In the genomic region with DNA sequence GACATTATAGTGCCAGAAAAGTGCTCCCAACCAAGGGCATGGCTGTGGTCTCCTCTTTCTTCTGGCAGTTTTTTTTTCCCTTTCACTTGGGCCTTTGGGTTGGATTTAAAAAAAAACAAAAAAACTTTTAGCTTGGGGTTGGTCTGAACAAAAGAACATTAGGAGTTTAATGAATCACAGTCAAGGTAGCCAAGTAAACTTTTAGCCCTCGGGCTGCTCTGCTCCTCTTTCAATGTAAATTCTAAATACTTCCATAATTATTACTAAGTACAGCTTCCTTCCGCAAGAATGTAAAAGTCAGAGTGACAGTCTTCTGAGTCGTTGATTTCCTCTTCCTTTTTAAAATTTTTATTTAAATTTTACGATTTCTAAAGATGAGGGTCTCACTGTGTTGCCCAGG, we compare ENCODE assay signal across 2 cellular contexts.
TF ChIP-seq lines count a peak whose summit lies in the region.

No MANE protein-coding gene starts in this region.

TF ChIP-seq in K562, 482 proteins besides CTCF, POLR2A, EP300 and RAD21:
- TF ChIP-seq, protein P1, sequence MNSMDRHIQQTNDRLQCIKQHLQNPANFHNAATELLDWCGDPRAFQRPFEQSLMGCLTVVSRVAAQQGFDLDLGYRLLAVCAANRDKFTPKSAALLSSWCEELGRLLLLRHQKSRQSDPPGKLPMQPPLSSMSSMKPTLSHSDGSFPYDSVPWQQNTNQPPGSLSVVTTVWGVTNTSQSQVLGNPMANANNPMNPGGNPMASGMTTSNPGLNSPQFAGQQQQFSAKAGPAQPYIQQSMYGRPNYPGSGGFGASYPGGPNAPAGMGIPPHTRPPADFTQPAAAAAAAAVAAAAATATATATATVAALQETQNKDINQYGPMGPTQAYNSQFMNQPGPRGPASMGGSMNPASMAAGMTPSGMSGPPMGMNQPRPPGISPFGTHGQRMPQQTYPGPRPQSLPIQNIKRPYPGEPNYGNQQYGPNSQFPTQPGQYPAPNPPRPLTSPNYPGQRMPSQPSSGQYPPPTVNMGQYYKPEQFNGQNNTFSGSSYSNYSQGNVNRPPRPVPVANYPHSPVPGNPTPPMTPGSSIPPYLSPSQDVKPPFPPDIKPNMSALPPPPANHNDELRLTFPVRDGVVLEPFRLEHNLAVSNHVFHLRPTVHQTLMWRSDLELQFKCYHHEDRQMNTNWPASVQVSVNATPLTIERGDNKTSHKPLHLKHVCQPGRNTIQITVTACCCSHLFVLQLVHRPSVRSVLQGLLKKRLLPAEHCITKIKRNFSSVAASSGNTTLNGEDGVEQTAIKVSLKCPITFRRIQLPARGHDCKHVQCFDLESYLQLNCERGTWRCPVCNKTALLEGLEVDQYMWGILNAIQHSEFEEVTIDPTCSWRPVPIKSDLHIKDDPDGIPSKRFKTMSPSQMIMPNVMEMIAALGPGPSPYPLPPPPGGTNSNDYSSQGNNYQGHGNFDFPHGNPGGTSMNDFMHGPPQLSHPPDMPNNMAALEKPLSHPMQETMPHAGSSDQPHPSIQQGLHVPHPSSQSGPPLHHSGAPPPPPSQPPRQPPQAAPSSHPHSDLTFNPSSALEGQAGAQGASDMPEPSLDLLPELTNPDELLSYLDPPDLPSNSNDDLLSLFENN (IDR thresholded peaks at IDR 0.05; ENCODE audit: low read depth in 2 of 2, low read length in 2 of 2) = no peak
- TF ChIP-seq RBM25 (IDR thresholded peaks at IDR 0.05; ENCODE audit: low read depth, low read length, severe bottlenecking) = peak; percentile 31
- TF ChIP-seq PHB (CRISPR knock-in tag; IDR thresholded peaks at IDR 0.05) = no peak

TF ChIP-seq in WTC11, 78 proteins besides CTCF, POLR2A, EP300 and RAD21 (continued from another document):
- no peak for TF ChIP-seq FOXP1 (CRISPR knock-in tag; IDR thresholded peaks at IDR 0.05; ENCODE audit: borderline replicate concordance)
- TF ChIP-seq GRHL2 (CRISPR knock-in tag; IDR thresholded peaks at IDR 0.05; ENCODE audit: insufficient replicate concordance, severe bottlenecking) = no peak
- TF ChIP-seq, protein P2, sequence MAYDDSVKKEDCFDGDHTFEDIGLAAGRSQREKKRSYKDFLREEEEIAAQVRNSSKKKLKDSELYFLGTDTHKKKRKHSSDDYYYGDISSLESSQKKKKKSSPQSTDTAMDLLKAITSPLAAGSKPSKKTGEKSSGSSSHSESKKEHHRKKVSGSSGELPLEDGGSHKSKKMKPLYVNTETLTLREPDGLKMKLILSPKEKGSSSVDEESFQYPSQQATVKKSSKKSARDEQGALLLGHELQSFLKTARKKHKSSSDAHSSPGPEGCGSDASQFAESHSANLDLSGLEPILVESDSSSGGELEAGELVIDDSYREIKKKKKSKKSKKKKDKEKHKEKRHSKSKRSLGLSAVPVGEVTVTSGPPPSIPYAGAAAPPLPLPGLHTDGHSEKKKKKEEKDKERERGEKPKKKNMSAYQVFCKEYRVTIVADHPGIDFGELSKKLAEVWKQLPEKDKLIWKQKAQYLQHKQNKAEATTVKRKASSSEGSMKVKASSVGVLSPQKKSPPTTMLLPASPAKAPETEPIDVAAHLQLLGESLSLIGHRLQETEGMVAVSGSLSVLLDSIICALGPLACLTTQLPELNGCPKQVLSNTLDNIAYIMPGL (CRISPR knock-in tag; IDR thresholded peaks at IDR 0.05) = no peak
- TF ChIP-seq, protein P3, sequence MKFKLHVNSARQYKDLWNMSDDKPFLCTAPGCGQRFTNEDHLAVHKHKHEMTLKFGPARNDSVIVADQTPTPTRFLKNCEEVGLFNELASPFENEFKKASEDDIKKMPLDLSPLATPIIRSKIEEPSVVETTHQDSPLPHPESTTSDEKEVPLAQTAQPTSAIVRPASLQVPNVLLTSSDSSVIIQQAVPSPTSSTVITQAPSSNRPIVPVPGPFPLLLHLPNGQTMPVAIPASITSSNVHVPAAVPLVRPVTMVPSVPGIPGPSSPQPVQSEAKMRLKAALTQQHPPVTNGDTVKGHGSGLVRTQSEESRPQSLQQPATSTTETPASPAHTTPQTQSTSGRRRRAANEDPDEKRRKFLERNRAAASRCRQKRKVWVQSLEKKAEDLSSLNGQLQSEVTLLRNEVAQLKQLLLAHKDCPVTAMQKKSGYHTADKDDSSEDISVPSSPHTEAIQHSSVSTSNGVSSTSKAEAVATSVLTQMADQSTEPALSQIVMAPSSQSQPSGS (CRISPR knock-in tag; IDR thresholded peaks at IDR 0.05; ENCODE audit: borderline replicate concordance, low read depth) = no peak
- TF ChIP-seq, protein P4, sequence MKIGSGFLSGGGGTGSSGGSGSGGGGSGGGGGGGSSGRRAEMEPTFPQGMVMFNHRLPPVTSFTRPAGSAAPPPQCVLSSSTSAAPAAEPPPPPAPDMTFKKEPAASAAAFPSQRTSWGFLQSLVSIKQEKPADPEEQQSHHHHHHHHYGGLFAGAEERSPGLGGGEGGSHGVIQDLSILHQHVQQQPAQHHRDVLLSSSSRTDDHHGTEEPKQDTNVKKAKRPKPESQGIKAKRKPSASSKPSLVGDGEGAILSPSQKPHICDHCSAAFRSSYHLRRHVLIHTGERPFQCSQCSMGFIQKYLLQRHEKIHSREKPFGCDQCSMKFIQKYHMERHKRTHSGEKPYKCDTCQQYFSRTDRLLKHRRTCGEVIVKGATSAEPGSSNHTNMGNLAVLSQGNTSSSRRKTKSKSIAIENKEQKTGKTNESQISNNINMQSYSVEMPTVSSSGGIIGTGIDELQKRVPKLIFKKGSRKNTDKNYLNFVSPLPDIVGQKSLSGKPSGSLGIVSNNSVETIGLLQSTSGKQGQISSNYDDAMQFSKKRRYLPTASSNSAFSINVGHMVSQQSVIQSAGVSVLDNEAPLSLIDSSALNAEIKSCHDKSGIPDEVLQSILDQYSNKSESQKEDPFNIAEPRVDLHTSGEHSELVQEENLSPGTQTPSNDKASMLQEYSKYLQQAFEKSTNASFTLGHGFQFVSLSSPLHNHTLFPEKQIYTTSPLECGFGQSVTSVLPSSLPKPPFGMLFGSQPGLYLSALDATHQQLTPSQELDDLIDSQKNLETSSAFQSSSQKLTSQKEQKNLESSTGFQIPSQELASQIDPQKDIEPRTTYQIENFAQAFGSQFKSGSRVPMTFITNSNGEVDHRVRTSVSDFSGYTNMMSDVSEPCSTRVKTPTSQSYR (CRISPR knock-in tag; IDR thresholded peaks at IDR 0.05) = no peak
- no peak for TF ChIP-seq SP1 (CRISPR knock-in tag; conservative IDR thresholded peaks at IDR 0.05)
- no peak for TF ChIP-seq SMAD3 (CRISPR knock-in tag; IDR thresholded peaks at IDR 0.05; ENCODE audit: borderline replicate concordance)
- TF ChIP-seq JAZF1 (CRISPR knock-in tag; IDR thresholded peaks at IDR 0.05) = no peak
- no peak for TF ChIP-seq ZNF416 (CRISPR knock-in tag; IDR thresholded peaks at IDR 0.05)
- TF ChIP-seq, protein P5, sequence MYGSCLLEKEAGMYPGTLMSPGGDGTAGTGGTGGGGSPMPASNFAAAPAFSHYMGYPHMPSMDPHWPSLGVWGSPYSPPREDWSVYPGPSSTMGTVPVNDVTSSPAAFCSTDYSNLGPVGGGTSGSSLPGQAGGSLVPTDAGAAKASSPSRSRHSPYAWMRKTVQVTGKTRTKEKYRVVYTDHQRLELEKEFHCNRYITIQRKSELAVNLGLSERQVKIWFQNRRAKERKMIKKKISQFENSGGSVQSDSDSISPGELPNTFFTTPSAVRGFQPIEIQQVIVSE (CRISPR knock-in tag; IDR thresholded peaks at IDR 0.05; ENCODE audit: borderline replicate concordance) = no peak
- TF ChIP-seq, protein P6, sequence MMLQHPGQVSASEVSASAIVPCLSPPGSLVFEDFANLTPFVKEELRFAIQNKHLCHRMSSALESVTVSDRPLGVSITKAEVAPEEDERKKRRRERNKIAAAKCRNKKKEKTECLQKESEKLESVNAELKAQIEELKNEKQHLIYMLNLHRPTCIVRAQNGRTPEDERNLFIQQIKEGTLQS (CRISPR knock-in tag; conservative IDR thresholded peaks at IDR 0.05) = no peak
- no peak for TF ChIP-seq TCF7 (CRISPR knock-in tag; IDR thresholded peaks at IDR 0.05; ENCODE audit: low read depth)
